Comparison of ENCODE assay signal across 8 cellular contexts in genomic region chr20:37534401-37535157, GRCh38. TPM values are rescaled to one million over a fixed set of nuclear protein-coding genes. Genes with fewer than 3 reads are reported as not detected.
A peak's percentile ranks its signal among the peaks of the same experiment; 100 is the strongest.
DNase-seq lines count a peak whose midpoint lies in the region; ATAC-seq and TF ChIP-seq lines count a peak whose summit lies in the region.

No MANE protein-coding gene starts in this region.

- no peaks in the 10 kb centered on the region for H3K27me3 ChIP-seq in CD8-positive, alpha-beta T cell (ENCODE audit: insufficient read depth, low read length)
- no peaks in the 10 kb centered on the region for H3K27me3 ChIP-seq in effector memory CD4-positive, alpha-beta T cell (replicated peaks; ENCODE audit: control insufficient read depth, insufficient read depth, low read length, poor library complexity, severe bottlenecking)
- no peaks in the 10 kb centered on the region for H3K27me3 ChIP-seq in testis

- intact Hi-C loops in CD8-positive, alpha-beta T cell (cut with DNase I, micrococcal nuclease) = loop anchor here (1.0 to 10.0 kb wide), 7 partner anchors 150 to 610 kb away; partner anchors contain the start of gene RBL1 (in 1 of the 2)
- intact Hi-C loops in testis (cut with DNase I; ENCODE audit: low total_unique reads) = loop anchor here (5.0 kb wide), 1 partner anchor 332 kb away; no protein-coding TSS in a partner anchor

- 72% methylated on average over 6 of the region's 6 CpGs for WGBS in testis, 2 donors

- peaks cover 10% of the 10 kb centered on the region for H3K27me3 Mint-ChIP-seq in CD8-positive, alpha-beta T cell (ENCODE audit: low read depth)

- ATAC-seq in CD8-positive, alpha-beta T cell = peak; percentile 96
- peak; percentile 60 for ATAC-seq in GM19025 (IDR thresholded peaks at IDR 0.05; ENCODE audit: low read depth, unreplicated experiment)
- ATAC-seq in HG03457 (IDR thresholded peaks at IDR 0.05; ENCODE audit: unreplicated experiment) = peak; percentile 79

- no peak overlapping the region for H3K4me3 Mint-ChIP-seq in CD8-positive, alpha-beta T cell

- H3K4me3 ChIP-seq in CD8-positive, alpha-beta T cell (ENCODE audit: low read depth, low read length) = no peak overlapping the region
- H3K4me3 ChIP-seq in effector memory CD4-positive, alpha-beta T cell (ENCODE audit: insufficient read depth, low read depth, low read length, poor library complexity, severe bottlenecking) = no peak overlapping the region
- no peak overlapping the region for H3K4me3 ChIP-seq in testis

- H3K9me3 ChIP-seq in CD8-positive, alpha-beta T cell (ENCODE audit: low read length) = no peaks in the 10 kb centered on the region
- H3K9me3 ChIP-seq in effector memory CD4-positive, alpha-beta T cell (ENCODE audit: control insufficient read depth, low read length) = no peaks in the 10 kb centered on the region
- no peaks in the 10 kb centered on the region for H3K9me3 ChIP-seq in testis

- H3K4me1 ChIP-seq in CD8-positive, alpha-beta T cell (ENCODE audit: insufficient read depth, low read length) = no peaks in the 10 kb centered on the region
- H3K4me1 ChIP-seq in effector memory CD4-positive, alpha-beta T cell (ENCODE audit: control insufficient read depth, insufficient read depth, low read length, poor library complexity, severe bottlenecking) = no peaks in the 10 kb centered on the region
- H3K4me1 ChIP-seq in testis = no peaks in the 10 kb centered on the region

- no peaks in the 10 kb centered on the region for H3K36me3 ChIP-seq in CD8-positive, alpha-beta T cell (ENCODE audit: insufficient read depth, low read length)
- H3K36me3 ChIP-seq in effector memory CD4-positive, alpha-beta T cell (ENCODE audit: control insufficient read depth, insufficient read depth, low read length) = no peaks in the 10 kb centered on the region
- H3K36me3 ChIP-seq in testis (ENCODE audit: low read depth, missing control alignments) = no peaks in the 10 kb centered on the region

- H3K36me3 Mint-ChIP-seq in CD8-positive, alpha-beta T cell = no peaks in the 10 kb centered on the region

- peak; percentile 95 for TF ChIP-seq CTCF in CD8-positive, alpha-beta T cell (IDR thresholded peaks at IDR 0.05)
- TF ChIP-seq CTCF in VCaP (conservative IDR thresholded peaks at IDR 0.05) = peak; percentile 90
- peak; percentile 76 to 93 (median 89) for TF ChIP-seq CTCF in testis (IDR thresholded peaks at IDR 0.05)

- no peaks in the 10 kb centered on the region for H3K9me3 Mint-ChIP-seq in CD8-positive, alpha-beta T cell

- no peaks in the 10 kb centered on the region for H3K4me1 Mint-ChIP-seq in CD8-positive, alpha-beta T cell (ENCODE audit: low read depth)

- peak in 4 of 7 experiments; percentile 25 to 59 (median 44) for DNase-seq in CD8-positive, alpha-beta T cell
- peak; percentile 87 for DNase-seq in NCI-H345 (lab: John Stamatoyannopoulos, UW)
- peak in 2 of 3 donors; percentile 8 to 40 for DNase-seq in effector memory CD4-positive, alpha-beta T cell
- DNase-seq in medulla oblongata (ENCODE audit: extremely low spot score) = peak; percentile 94
- DNase-seq in testis = peak; percentile 75

- CTCF ChIA-PET in CD8-positive, alpha-beta T cell (lab: Charles Lee) = interaction anchor here (0.7 to 9.1 kb wide), 23 partner anchors 8 to 527 kb away, joined by 3 to 109 read pairs (median 4); no protein-coding TSS in a partner anchor

- TF ChIP-seq POLR2A in testis (IDR thresholded peaks at IDR 0.05) = no peak

- H3K27ac Mint-ChIP-seq in CD8-positive, alpha-beta T cell = no peak overlapping the region

- H3K27ac ChIP-seq in CD8-positive, alpha-beta T cell (ENCODE audit: low read depth, low read length) = no peak overlapping the region
- peak overlapping the region; percentile 48 for H3K27ac ChIP-seq in VCaP
- H3K27ac ChIP-seq in effector memory CD4-positive, alpha-beta T cell (ENCODE audit: insufficient read depth, low read length, poor library complexity, severe bottlenecking) = no peak overlapping the region
- H3K27ac ChIP-seq in testis = no peak overlapping the region

- POLR2A ChIA-PET in CD8-positive, alpha-beta T cell (lab: Charles Lee) = no interaction called here

RNA-seq across cellular contexts. Expression of gene BLCAP, which starts 6.9 kb away (rescaled TPM):
- 10 to 100 TPM; 60.1 to 60.6 TPM for total RNA-seq in CD8-positive, alpha-beta T cell
- 10 to 100 TPM; 80.0 to 83.6 TPM for total RNA-seq in testis
- 76.9 TPM for polyA plus RNA-seq in testis (ENCODE audit: insufficient read depth, low read depth, low replicate concordance)

RNA-seq across cellular contexts. Expression of gene NNAT, which starts 13.5 kb away (rescaled TPM):
- total RNA-seq in CD8-positive, alpha-beta T cell = not detected
- 1 to 10 TPM; 6.2 to 8.7 TPM for total RNA-seq in testis
- polyA plus RNA-seq in testis (ENCODE audit: insufficient read depth, low read depth, low replicate concordance) = 6.1 TPM

Comparison
In these comparisons a context has a peak if more than half of its experiments do, and no peak if none do; other contexts are left out.
1. DNase-seq: peak in every context shown above with its lines; median percentile 94 in medulla oblongata; 87 in NCI-H345; 75 in testis; 44 in CD8-positive, alpha-beta T cell; 24 in effector memory CD4-positive, alpha-beta T cell.
2. RNA of gene NNAT, which starts 13.5 kb away (total RNA-seq): 6.2 to 8.7 TPM in testis; not detected in CD8-positive, alpha-beta T cell; every median in the first group is over 4 times any median in the second.
3. Peak in every context shown above with its lines, with median percentiles within 50 percentile points of each other: ATAC-seq and CTCF ChIP-seq.